8 cellular contexts compared by ENCODE assay signal in the genomic region with DNA sequence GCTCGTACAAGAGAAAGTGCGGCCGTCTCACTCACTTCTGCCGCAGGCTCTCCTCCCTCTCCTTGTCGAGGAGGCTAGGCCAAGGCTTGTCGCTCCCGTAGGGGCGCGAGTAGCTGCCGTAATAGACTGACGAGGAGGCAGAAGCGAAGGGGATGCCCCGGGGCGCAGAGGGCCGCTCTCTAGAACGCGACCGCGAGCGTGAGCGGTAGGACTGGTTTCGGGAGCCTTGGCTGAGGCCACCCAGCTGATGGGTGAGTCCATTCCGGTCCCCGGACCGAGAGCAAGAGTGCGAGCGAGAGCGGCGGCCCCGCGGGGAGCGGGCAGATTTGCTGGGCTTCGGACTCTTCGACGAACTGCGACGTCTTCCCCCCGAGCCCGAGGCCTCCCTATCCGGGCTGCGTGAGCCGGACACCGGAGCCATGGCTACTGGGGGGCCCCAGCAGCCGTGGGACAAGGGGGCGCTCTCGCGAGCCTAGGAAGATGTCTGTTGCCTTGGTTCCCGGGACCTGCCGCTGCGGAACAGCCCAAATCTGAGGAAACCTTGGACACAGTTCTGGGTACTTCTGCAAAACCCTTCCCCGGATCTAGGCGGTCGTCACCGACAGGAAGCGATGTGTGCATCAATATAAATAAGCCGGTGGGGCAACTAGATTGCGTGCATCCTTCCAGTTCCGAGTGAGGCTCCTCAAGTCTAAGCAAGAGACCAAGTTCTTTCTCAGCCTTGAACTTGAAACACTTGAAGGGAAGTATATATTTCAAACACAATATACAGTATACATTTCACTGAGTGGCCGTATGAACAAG. TPM values are rescaled to one million over a fixed set of nuclear protein-coding genes. Genes with fewer than 3 reads are reported as not detected.
DNase-seq lines count a peak whose midpoint lies in the region; ATAC-seq and TF ChIP-seq lines count a peak whose summit lies in the region.

A gene (minus strand): TSS at position 567 of the 804 bp plus-strand sequence. CDS start 146 bp downstream, at position 421.

- WGBS in spleen, 5 donors, result 0 to 43% (median 0%) methylated on average over 32 to 59 of the region's 59 CpGs

- TF ChIP-seq POLR2A in spleen (IDR thresholded peaks at IDR 0.05), result peak in 1 of 3 donors; percentile 33

- ATAC-seq in GM19025 (IDR thresholded peaks at IDR 0.05; ENCODE audit: low read depth, unreplicated experiment) (peak; percentile 78), HG03280 (IDR thresholded peaks at IDR 0.05; ENCODE audit: unreplicated experiment) (peak; percentile 83)
- peak; percentile 80 for ATAC-seq in central memory CD8-positive, alpha-beta T cell (replicated peaks; ENCODE audit: extremely low read depth, poor library complexity, severe bottlenecking)

- DNase-seq in AG10803 (ENCODE audit: low read depth) (peak; percentile 95), NCI-H226 (peak; percentile 83), inferior parietal cortex (ENCODE audit: extremely low spot score) (peak; percentile 93), spleen (peak; percentile 87)
- peak; percentile 64 for DNase-seq in activated CD4-positive, CD25-positive, alpha-beta regulatory T cell treated with anti-CD3 and anti-CD28 coated beads, Interleukin-2, amount 50 U/mL, for 16 hours (ENCODE audit: low read depth, low spot score)
- peak; percentile 73 to 77 for DNase-seq in central memory CD8-positive, alpha-beta T cell (ENCODE audit: low spot score in 2 of 2)

- H3K27ac Mint-ChIP-seq in central memory CD8-positive, alpha-beta T cell (ENCODE audit: low read depth), result peak within 1 kb of the TSS; percentile 93

- H3K4me1 Mint-ChIP-seq in central memory CD8-positive, alpha-beta T cell, result peaks cover 22% of the 10 kb centered on the region

- no peaks in the 10 kb centered on the region for H3K27me3 Mint-ChIP-seq in central memory CD8-positive, alpha-beta T cell

- H3K36me3 Mint-ChIP-seq in central memory CD8-positive, alpha-beta T cell (ENCODE audit: insufficient read depth), result peaks cover 13% of the 10 kb centered on the region

- peak within 1 kb of the TSS; percentile 89 for H3K4me3 Mint-ChIP-seq in central memory CD8-positive, alpha-beta T cell

- intact Hi-C loops in spleen (cut with DNase I; ENCODE audit: low total_unique reads), result no loop called here

- no peaks in the 10 kb centered on the region for H3K9me3 ChIP-seq in spleen

- peaks cover 0 to 4% (median 0%) of the 10 kb centered on the region in 6 donors for H3K36me3 ChIP-seq in spleen

- H3K9me3 Mint-ChIP-seq in central memory CD8-positive, alpha-beta T cell, result no peaks in the 10 kb centered on the region

- H3K4me3 ChIP-seq in AG10803 (ENCODE audit: low read length) (peak within 1 kb of the TSS; percentile 75), spleen (peak within 1 kb of the TSS; percentile 54 to 91 (median 68))

- peaks cover 0 to 5% (median 0%) of the 10 kb centered on the region in 7 donors for H3K27me3 ChIP-seq in spleen (replicated peaks in 1 of 7)

- peak within 1 kb of the TSS; percentile 82 to 95 (median 91) for H3K27ac ChIP-seq in spleen

- peaks cover 4 to 24% (median 18%) of the 10 kb centered on the region in 6 donors for H3K4me1 ChIP-seq in spleen

- no peak for TF ChIP-seq CTCF in AG10803 (conservative IDR thresholded peaks at IDR 0.05; ENCODE audit: low read length)
- TF ChIP-seq CTCF in spleen (IDR thresholded peaks at IDR 0.05 in 8 of 11, conservative IDR thresholded peaks at IDR 0.05 in 3 of 11), result no peak

RNA-seq across cellular contexts. Expression of the gene that starts here (rescaled TPM):
- 10 to 100 TPM in 2 of 7 donors, 1 to 10 TPM in 5; 7.6 to 10.8 (median 9.2) TPM for total RNA-seq in spleen
- polyA plus RNA-seq in spleen, result 1 to 10 TPM; 6.6 to 7.2 (median 6.7) TPM

Comparison
In these comparisons a context has a peak if more than half of its experiments do, and no peak if none do; other contexts are left out.
1. Peak in every context shown above with its lines: DNase-seq, ATAC-seq, H3K4me3 ChIP-seq and H3K27ac ChIP-seq.